18 cellular contexts compared by ENCODE assay signal in genomic region chr22:23124611-23125511, GRCh38. TPM values are rescaled to one million over a fixed set of nuclear protein-coding genes. Genes with fewer than 3 reads are reported as not detected.
"Had no signal": no experiment of that assay in that cellular context is flagged by ENCODE, and none has a peak within 500 bp of the region (broad histone marks: within the 10 kb centered on the region; RNA-seq: fewer than 3 reads in every experiment).

No MANE protein-coding gene starts in this region.

- H2AFZ ChIP-seq: parathyroid adenoma had no signal

- H3K9me3 ChIP-seq: lower lobe of right lung, suprapubic skin, upper lobe of left lung had no signal

- H3K4me3 ChIP-seq: coronary artery, lower lobe of right lung, SK-N-MC, skin epidermis, suprapubic skin, upper lobe of left lung had no signal

- ATAC-seq: activated T-helper 17 cell treated with anti-CD3 and anti-CD28 coated beads, Interleukin-2, amount 50 U/mL, for 72 hours; foreskin keratinocyte; lower lobe of right lung had no signal

- H3K27ac ChIP-seq: coronary artery, foreskin keratinocyte, lower lobe of right lung, parathyroid adenoma, SK-N-MC, skin epidermis, suprapubic skin, upper lobe of left lung had no signal

- H3K4me1 ChIP-seq: foreskin keratinocyte, lower lobe of right lung, parathyroid adenoma, upper lobe of left lung had no signal

- DNase-seq: activated CD4-positive, alpha-beta T cell treated with anti-CD3 and anti-CD28 coated beads for 1 hour; activated CD4-positive, alpha-beta T cell treated with anti-CD3 and anti-CD28 coated beads, Interleukin-2, amount 50 U/mL, for 4 hours; activated naive CD4-positive, alpha-beta T cell treated with anti-CD3 and anti-CD28 coated beads for 36 hours; effector CD8-positive, alpha-beta T cell; foreskin keratinocyte; lower lobe of right lung; stimulated activated CD4-positive, alpha-beta T cell treated with anti-CD3 and anti-CD28 coated beads, Interleukin-15, amount 100 ng/mL, for 24 hours; stimulated activated CD4-positive, alpha-beta T cell treated with anti-CD3 and anti-CD28 coated beads, Interleukin-4, amount 100 ng/mL, for 1 hour; stimulated activated naive CD4-positive, alpha-beta T cell; T-helper 9 cell; upper lobe of left lung had no signal

- H3K9ac ChIP-seq: parathyroid adenoma had no signal

- H3K36me3 ChIP-seq: lower lobe of right lung, suprapubic skin, upper lobe of left lung had no signal

- H3K27me3 ChIP-seq: foreskin keratinocyte, suprapubic skin, upper lobe of left lung had no signal

RNA-seq across cellular contexts. Expression of gene RSPH14, which starts 16.9 kb away (rescaled TPM):
- total RNA-seq: activated T-helper 17 cell treated with anti-CD3 and anti-CD28 coated beads, Interleukin-2, amount 50 U/mL, for 72 hours; foreskin keratinocyte; myocyte had no signal

RNA-seq across cellular contexts. Expression of gene RAB36, which starts 20.4 kb away (rescaled TPM):
- total RNA-seq: activated naive CD4-positive, alpha-beta T cell treated with anti-CD3 and anti-CD28 coated beads for 36 hours had no signal
